24 cellular contexts compared by ENCODE assay signal in the genomic region with DNA sequence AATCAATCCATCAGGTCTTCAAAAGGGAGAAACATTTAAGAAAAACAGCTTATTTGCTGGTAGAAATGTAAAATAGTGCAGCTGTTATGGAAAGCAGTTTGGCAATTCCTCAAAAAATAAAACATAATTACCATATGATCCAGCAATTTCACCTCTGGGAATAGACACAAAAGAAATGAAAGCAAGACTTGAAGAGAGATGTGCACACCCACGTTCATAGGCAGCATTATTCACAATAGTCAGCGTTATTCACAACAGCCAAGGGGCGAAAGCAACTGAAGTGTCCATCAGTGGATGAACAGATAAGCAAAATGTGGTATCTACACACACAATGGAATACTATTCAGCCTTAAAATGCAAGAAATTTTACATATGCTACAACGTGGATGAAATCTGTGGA.
"Had no signal": no experiment of that assay in that cellular context is flagged by ENCODE, and none has a peak within 500 bp of the region (broad histone marks: within the 10 kb centered on the region; RNA-seq: fewer than 3 reads in every experiment).

No MANE protein-coding gene starts in this region.

- H3K27me3 ChIP-seq: cardiac muscle cell, esophagus squamous epithelium, tibial nerve, uterus had no signal

- H3K4me3 ChIP-seq: cardiac muscle cell, esophagus squamous epithelium, lung, tibial nerve, uterus had no signal

- DNase-seq: activated CD4-positive, alpha-beta T cell treated with anti-CD3 and anti-CD28 coated beads, Interleukin-2, amount 50 U/mL, for 4 hours; activated CD4-positive, CD25-positive, alpha-beta regulatory T cell treated with anti-CD3 and anti-CD28 coated beads, Interleukin-2, amount 50 U/mL, for 72 hours; activated gamma-delta T cell; activated T-cell treated with anti-CD3 and anti-CD28 coated beads, Interleukin-2, amount 50 U/mL, for 72 hours; effector CD8-positive, alpha-beta T cell; esophagus squamous epithelium; foreskin fibroblast; glutamatergic neuron; hypothalamus; islet precursor cell; midbrain; nephron progenitor cell; nucleus accumbens; posterior cingulate gyrus; retina; stimulated activated CD4-positive, alpha-beta T cell treated with anti-CD3 and anti-CD28 coated beads, Interleukin-2, amount 100 ng/mL, for 24 hours; uterus had no signal

- H3K4me1 Mint-ChIP-seq: nephron progenitor cell had no signal

- H3K36me3 ChIP-seq: cardiac muscle cell, esophagus squamous epithelium, tibial nerve, uterus had no signal

- H3K4me3 Mint-ChIP-seq: activated naive CD8-positive, alpha-beta T cell; dendritic cell treated with granulocyte-macrophage colony-stimulating factor and Interleukin-4, amounts not matched to agents 40 ng/mL and 50 ng/mL, for 4 days; nephron progenitor cell; stimulated activated naive CD8-positive, alpha-beta T cell treated with anti-CD3 and anti-CD28 coated beads, Interleukin-15, Interleukin-2, amounts not matched to agents 100 ng/mL and 50 ng/mL, for 24 hours; T-helper 1 cell treated with Interleukin-12 subunit alpha and Interleukin-12 subunit beta and Interleukin-4 antibody, amounts not matched to agents 30 μg/mL and 1 μg/mL, for 36 hours had no signal

- H3K4me1 ChIP-seq: uterus had no signal

- ATAC-seq: activated T-cell treated with anti-CD3 and anti-CD28 coated beads, Interleukin-2, amount 50 U/mL, for 72 hours had no signal

- H3K27ac Mint-ChIP-seq: dendritic cell treated with granulocyte-macrophage colony-stimulating factor and Interleukin-4, amounts not matched to agents 40 ng/mL and 50 ng/mL, for 4 days; nephron progenitor cell; stimulated activated naive CD8-positive, alpha-beta T cell treated with anti-CD3 and anti-CD28 coated beads, Interleukin-15, Interleukin-2, amounts not matched to agents 100 ng/mL and 50 ng/mL, for 24 hours; T-helper 1 cell treated with Interleukin-12 subunit alpha and Interleukin-12 subunit beta and Interleukin-4 antibody, amounts not matched to agents 30 μg/mL and 1 μg/mL, for 36 hours had no signal

- H3K27me3 Mint-ChIP-seq: activated naive CD8-positive, alpha-beta T cell had no signal

- H3K9me3 Mint-ChIP-seq: dendritic cell treated with granulocyte-macrophage colony-stimulating factor and Interleukin-4, amounts not matched to agents 40 ng/mL and 50 ng/mL, for 4 days; stimulated activated naive CD8-positive, alpha-beta T cell treated with anti-CD3 and anti-CD28 coated beads, Interleukin-15, Interleukin-2, amounts not matched to agents 100 ng/mL and 50 ng/mL, for 24 hours; T-helper 1 cell treated with Interleukin-12 subunit alpha and Interleukin-12 subunit beta and Interleukin-4 antibody, amounts not matched to agents 30 μg/mL and 1 μg/mL, for 36 hours had no signal

- H3K9me3 ChIP-seq: esophagus squamous epithelium, tibial nerve, uterus had no signal

- H3K27ac ChIP-seq: cardiac muscle cell, esophagus squamous epithelium, tibial nerve, uterus had no signal
